29 cellular contexts compared by ENCODE assay signal in the genomic region with DNA sequence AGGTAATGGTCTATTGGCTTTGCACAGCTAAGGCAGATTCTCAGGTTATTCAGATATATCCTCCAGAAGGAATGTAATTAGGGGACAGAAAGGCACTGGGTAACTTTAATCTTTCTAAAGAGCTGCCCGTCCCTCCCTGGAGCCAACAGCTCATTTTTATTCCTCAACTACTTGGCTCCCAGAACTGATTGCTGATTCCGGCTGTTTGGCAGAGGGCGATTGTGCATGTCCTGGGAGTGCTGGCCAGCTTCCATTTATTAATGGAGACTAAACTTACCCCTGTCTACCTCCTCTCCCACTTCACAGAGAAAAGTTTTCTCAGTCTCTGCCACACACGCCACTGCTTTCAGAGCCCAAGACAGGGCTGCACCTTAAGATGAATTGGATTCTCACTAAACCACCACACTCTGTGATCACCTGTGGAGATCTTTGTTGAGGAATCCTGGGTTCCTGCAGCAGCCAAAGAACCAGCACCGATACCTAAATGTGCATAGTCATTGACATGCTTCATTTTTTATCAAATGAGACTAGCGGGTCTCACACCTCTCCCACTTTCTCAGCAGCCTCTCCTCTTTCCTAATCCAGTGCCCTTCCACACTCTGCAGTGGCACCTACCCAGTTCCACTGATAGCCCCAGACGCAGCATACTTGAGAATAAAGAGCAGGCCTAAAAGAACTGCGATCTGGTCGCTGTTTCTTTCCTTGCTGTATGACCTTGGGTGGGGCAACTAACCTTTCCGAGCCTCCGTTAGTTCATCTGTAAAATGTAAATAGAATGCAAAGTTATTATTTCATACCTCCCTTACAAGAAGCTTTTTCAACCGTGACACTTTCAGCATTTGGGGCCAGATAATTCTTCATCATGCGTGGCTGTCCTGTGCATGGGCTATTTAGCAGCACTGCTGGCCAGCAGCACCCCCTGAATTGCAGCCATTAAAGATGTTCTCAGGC.
"Had no signal": no experiment of that assay in that cellular context is flagged by ENCODE, and none has a peak within 500 bp of the region (broad histone marks: within the 10 kb centered on the region; RNA-seq: fewer than 3 reads in every experiment).

No MANE protein-coding gene starts in this region.

- H2AFZ ChIP-seq: neural progenitor cell, parathyroid adenoma had no signal

- H3K4me1 ChIP-seq: esophagus muscularis mucosa, foreskin keratinocyte, gastroesophageal sphincter, heart right ventricle, parathyroid adenoma, testis, tibial artery had no signal

- H3K79me2 ChIP-seq: parathyroid adenoma had no signal

- H3K4me3 Mint-ChIP-seq: memory B cell; mesothelial cell of epicardium; natural killer cell treated with Interleukin-12 subunit alpha and Interleukin-12 subunit beta and Interleukin-15 and Interleukin-18, amount 100 ng/mL, for 72 hours; neural progenitor cell; stimulated activated effector memory CD8-positive, alpha-beta T cell treated with anti-CD3 and anti-CD28 coated beads, Interleukin-12 subunit alpha, Interleukin-12 subunit beta, amount 100 ng/mL, for 72 hours; type B pancreatic cell had no signal

- H3K9me3 Mint-ChIP-seq: mesothelial cell of epicardium; natural killer cell treated with Interleukin-12 subunit alpha and Interleukin-12 subunit beta and Interleukin-15 and Interleukin-18, amount 100 ng/mL, for 72 hours; type B pancreatic cell had no signal

- H3K4me1 Mint-ChIP-seq: memory B cell; mesothelial cell of epicardium; neural progenitor cell; stimulated activated effector memory CD8-positive, alpha-beta T cell treated with anti-CD3 and anti-CD28 coated beads, Interleukin-12 subunit alpha, Interleukin-12 subunit beta, amount 100 ng/mL, for 72 hours had no signal

- H3K9ac ChIP-seq: neural progenitor cell, parathyroid adenoma had no signal

- H3K9me3 ChIP-seq: esophagus muscularis mucosa, gastroesophageal sphincter, heart right ventricle, mucosa of descending colon, testis, tibial artery had no signal

- H3K27ac Mint-ChIP-seq: memory B cell; mesothelial cell of epicardium; naive B cell; natural killer cell treated with Interleukin-12 subunit alpha and Interleukin-12 subunit beta and Interleukin-15 and Interleukin-18, amount 100 ng/mL, for 72 hours; neural progenitor cell; stimulated activated effector memory CD8-positive, alpha-beta T cell treated with anti-CD3 and anti-CD28 coated beads, Interleukin-12 subunit alpha, Interleukin-12 subunit beta, amount 100 ng/mL, for 72 hours; type B pancreatic cell had no signal

- H3K36me3 ChIP-seq: esophagus muscularis mucosa, gastroesophageal sphincter, heart right ventricle, neural progenitor cell, tibial artery had no signal

- FAIRE-seq: colon, endothelial cell of umbilical vein, islet of Langerhans had no signal

- H3K27ac ChIP-seq: dorsolateral prefrontal cortex, esophagus muscularis mucosa, foreskin keratinocyte, gastroesophageal sphincter, heart right ventricle, neural progenitor cell, parathyroid adenoma, testis, tibial artery had no signal

- H3K4me3 ChIP-seq: dorsolateral prefrontal cortex, esophagus muscularis mucosa, gastroesophageal sphincter, heart right ventricle, lung, mucosa of descending colon, neural progenitor cell, testis, tibial artery had no signal

- DNase-seq: dorsolateral prefrontal cortex; effector CD8-positive, alpha-beta T cell; foreskin keratinocyte; heart right ventricle; hippocampal formation; kidney glomerular epithelial cell; left colon; mucosa of descending colon; naive B cell; stimulated activated CD4-positive, alpha-beta T cell treated with anti-CD3 and anti-CD28 coated beads, Interleukin-2, amount 100 ng/mL, for 24 hours; stimulated activated CD4-positive, alpha-beta T cell treated with anti-CD3 and anti-CD28 coated beads, Interleukin-4, amount 100 ng/mL, for 24 hours; stimulated activated naive CD4-positive, alpha-beta T cell treated with Interleukin-2 at 50 U/mL for 16 hours; substantia nigra; testis; tibial artery had no signal

- ATAC-seq: foreskin keratinocyte; gastroesophageal sphincter; heart right ventricle; left colon; mucosa of descending colon; natural killer cell treated with Interleukin-12 subunit alpha and Interleukin-12 subunit beta and Interleukin-15 and Interleukin-18, amount 100 ng/mL, for 72 hours; sciatic nerve; stimulated activated effector memory CD8-positive, alpha-beta T cell treated with anti-CD3 and anti-CD28 coated beads, Interleukin-12 subunit alpha, Interleukin-12 subunit beta, amount 100 ng/mL, for 72 hours had no signal

- H3K4me2 ChIP-seq: neural progenitor cell had no signal

- H3K27me3 ChIP-seq: foreskin keratinocyte, neural progenitor cell, testis, tibial artery had no signal

- H3K27me3 Mint-ChIP-seq: memory B cell; natural killer cell treated with Interleukin-12 subunit alpha and Interleukin-12 subunit beta and Interleukin-15 and Interleukin-18, amount 100 ng/mL, for 72 hours had no signal

- H3K36me3 Mint-ChIP-seq: mesothelial cell of epicardium; naive B cell; neural progenitor cell; stimulated activated effector memory CD8-positive, alpha-beta T cell treated with anti-CD3 and anti-CD28 coated beads, Interleukin-12 subunit alpha, Interleukin-12 subunit beta, amount 100 ng/mL, for 72 hours; type B pancreatic cell had no signal
